ENCODE assay signal across 20 cellular contexts in the genomic region with DNA sequence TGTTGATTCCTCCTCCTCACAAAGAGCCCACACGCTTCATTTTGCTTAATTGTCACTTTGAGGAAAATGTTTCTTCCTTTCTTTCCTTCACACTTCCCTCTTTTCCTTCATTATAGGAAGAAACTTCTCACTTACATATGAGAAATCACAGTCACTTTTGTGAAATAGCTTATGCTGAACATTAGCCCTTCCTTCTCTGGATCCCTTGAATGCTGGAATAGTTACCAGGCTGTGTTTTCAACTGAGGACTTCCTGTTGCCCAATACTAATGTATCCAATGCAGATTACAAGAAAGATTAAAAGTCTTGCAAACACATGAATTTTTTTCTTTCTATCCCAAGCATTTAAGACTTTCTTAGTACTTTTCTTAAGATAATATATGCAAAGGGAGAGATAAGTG. TPM values are rescaled to one million over a fixed set of nuclear protein-coding genes. Genes with fewer than 3 reads are reported as not detected.
DNase-seq lines count a peak whose midpoint lies in the region; ATAC-seq and TF ChIP-seq lines count a peak whose summit lies in the region.
"Had no signal": no experiment of that assay in that cellular context is flagged by ENCODE, and none has a peak within 500 bp of the region (broad histone marks: within the 10 kb centered on the region; RNA-seq: fewer than 3 reads in every experiment).

No MANE protein-coding gene starts in this region.

- no peaks in the 10 kb centered on the region for H3K79me2 ChIP-seq in Loucy (ENCODE audit: insufficient read depth, low read length)

- H4K20me1 ChIP-seq in Loucy (ENCODE audit: insufficient read depth, low read length, poor library complexity, severe bottlenecking), result no peaks in the 10 kb centered on the region
- H4K20me1 ChIP-seq: BLaER1 treated with 17β-estradiol and CSF1 and Interleukin-3, amounts not matched to agents 10 nM and 100 nM had no signal

- H3K27ac ChIP-seq in right cardiac atrium (ENCODE audit: low read length), result no peak overlapping the region
- H3K27ac ChIP-seq: A549, KMS-11, PC-9, SJSA1 had no signal

- ATAC-seq in right cardiac atrium (peak; percentile 39 to 51), sciatic nerve (peak; percentile 62), HG02884 (IDR thresholded peaks at IDR 0.05; ENCODE audit: unreplicated experiment) (no peak)
- ATAC-seq: A549 had no signal

- intact Hi-C loops in right cardiac atrium (cut with DNase I) (no loop called here), sciatic nerve (cut with DNase I) (no loop called here)

- 60% methylated on average over 1 of the region's 1 CpG for WGBS in right cardiac atrium

- TF ChIP-seq CTCF in Loucy (conservative IDR thresholded peaks at IDR 0.05; ENCODE audit: low read length), result no peak

- H2AFZ ChIP-seq in Loucy (ENCODE audit: low read length), result peak overlapping the region; percentile 69; the same call in 1 of the 2 replicates
- H2AFZ ChIP-seq: PC-9 had no signal

- peak; percentile 23 for DNase-seq in Ammon's horn (ENCODE audit: low spot score)
- no peak for DNase-seq in right cardiac atrium
- DNase-seq in sciatic nerve (ENCODE audit: low spot score), result no peak
- DNase-seq in activated CD4-positive, CD25-positive, alpha-beta regulatory T cell treated with anti-CD3 and anti-CD28 coated beads, Interleukin-2, amount 50 U/mL, for 72 hours, result no peak
- no peak for DNase-seq in DMS153 (lab: John Stamatoyannopoulos, UW)
- DNase-seq: DMS79 treated with DMSO at 0.1 percent for 48 hours, NCI-H1417 treated with DMSO at 0.1 percent for 48 hours, NCI-H187 treated with DMSO at 0.1 percent for 48 hours, NCI-H2227 treated with DMSO at 0.1 percent for 48 hours, NCI-H510A treated with DMSO at 0.1 percent for 48 hours, NCI-H82, PC-9 had no signal

- H3K4me2 ChIP-seq in Loucy (ENCODE audit: low read depth, low read length, poor library complexity, severe bottlenecking), result no peak overlapping the region
- H3K4me2 ChIP-seq: A549, KMS-11, PC-9 had no signal

- H3K9me3 ChIP-seq in Loucy (ENCODE audit: insufficient read depth, low read depth, low read length) (no peaks in the 10 kb centered on the region), right cardiac atrium (ENCODE audit: control insufficient read depth, low read length) (no peaks in the 10 kb centered on the region)
- H3K9me3 ChIP-seq: A549, SJSA1 had no signal

- no peaks in the 10 kb centered on the region for H3K27me3 ChIP-seq in Loucy (ENCODE audit: insufficient read depth, low read length, poor library complexity, severe bottlenecking)
- no peaks in the 10 kb centered on the region for H3K27me3 ChIP-seq in right cardiac atrium (ENCODE audit: control insufficient read depth, insufficient read depth)
- H3K27me3 ChIP-seq: BLaER1 treated with 17β-estradiol and CSF1 and Interleukin-3, amounts not matched to agents 10 nM and 100 nM; SJSA1 had no signal

- H3K4me1 ChIP-seq in Loucy (ENCODE audit: insufficient read depth, low read length, poor library complexity, severe bottlenecking) (peaks cover 4% of the 10 kb centered on the region), right cardiac atrium (ENCODE audit: control insufficient read depth, insufficient read depth, low read length) (no peaks in the 10 kb centered on the region)
- H3K4me1 ChIP-seq: A549, SJSA1 had no signal

- no peaks in the 10 kb centered on the region for H3K36me3 ChIP-seq in Loucy (ENCODE audit: insufficient read depth, low read length)
- H3K36me3 ChIP-seq: BLaER1 treated with 17β-estradiol and CSF1 and Interleukin-3, amounts not matched to agents 10 nM and 100 nM; SJSA1 had no signal

- H3K9ac ChIP-seq in Loucy (ENCODE audit: low read depth, low read length, poor library complexity, severe bottlenecking), result no peak overlapping the region
- H3K9ac ChIP-seq: KMS-11 had no signal

- H3F3A ChIP-seq in Loucy (ENCODE audit: low read depth), result no peaks in the 10 kb centered on the region

- H3K4me3 ChIP-seq in Loucy (ENCODE audit: low read length, poor library complexity, severe bottlenecking), result no peak overlapping the region
- no peak overlapping the region for H3K4me3 ChIP-seq in right cardiac atrium (ENCODE audit: low read length)
- H3K4me3 ChIP-seq: A549; BLaER1 treated with 17β-estradiol and CSF1 and Interleukin-3, amounts not matched to agents 10 nM and 100 nM; PC-9; SJSA1 had no signal

- no peaks in the 10 kb centered on the region for H3K9me2 ChIP-seq in Loucy (replicated peaks; ENCODE audit: low read depth, low read length)

RNA-seq across cellular contexts. Expression of a gene that starts 5.9 kb away (rescaled TPM):
- not detected for total RNA-seq in right cardiac atrium
- not detected for polyA plus RNA-seq in right cardiac atrium
- 0.53 TPM for total RNA-seq in sciatic nerve
- total RNA-seq: H4, PC-9, SJSA1 had no signal
- polyA plus RNA-seq: A549 had no signal

RNA-seq across cellular contexts. Expression of a gene that starts 45.4 kb away (rescaled TPM):
- 10 to 100 TPM; 34.1 to 48.2 (median 36.0) TPM for total RNA-seq in right cardiac atrium
- polyA plus RNA-seq in right cardiac atrium, result 6.6 TPM
- 48.4 TPM for total RNA-seq in sciatic nerve
- total RNA-seq: H4, M059J, PC-9, SJSA1 had no signal
- polyA plus RNA-seq: A549 had no signal

RNA-seq across cellular contexts. Expression of a gene that starts 52.5 kb away (rescaled TPM):
- 10 to 100 TPM; 12.6 to 21.5 (median 20.1) TPM for total RNA-seq in right cardiac atrium
- 5.1 TPM for polyA plus RNA-seq in right cardiac atrium
- total RNA-seq in sciatic nerve, result 32.9 TPM
- total RNA-seq: PC-9 had no signal
- polyA plus RNA-seq: A549 had no signal
